ENCODE assay signal across 8 cellular contexts in the genomic region with DNA sequence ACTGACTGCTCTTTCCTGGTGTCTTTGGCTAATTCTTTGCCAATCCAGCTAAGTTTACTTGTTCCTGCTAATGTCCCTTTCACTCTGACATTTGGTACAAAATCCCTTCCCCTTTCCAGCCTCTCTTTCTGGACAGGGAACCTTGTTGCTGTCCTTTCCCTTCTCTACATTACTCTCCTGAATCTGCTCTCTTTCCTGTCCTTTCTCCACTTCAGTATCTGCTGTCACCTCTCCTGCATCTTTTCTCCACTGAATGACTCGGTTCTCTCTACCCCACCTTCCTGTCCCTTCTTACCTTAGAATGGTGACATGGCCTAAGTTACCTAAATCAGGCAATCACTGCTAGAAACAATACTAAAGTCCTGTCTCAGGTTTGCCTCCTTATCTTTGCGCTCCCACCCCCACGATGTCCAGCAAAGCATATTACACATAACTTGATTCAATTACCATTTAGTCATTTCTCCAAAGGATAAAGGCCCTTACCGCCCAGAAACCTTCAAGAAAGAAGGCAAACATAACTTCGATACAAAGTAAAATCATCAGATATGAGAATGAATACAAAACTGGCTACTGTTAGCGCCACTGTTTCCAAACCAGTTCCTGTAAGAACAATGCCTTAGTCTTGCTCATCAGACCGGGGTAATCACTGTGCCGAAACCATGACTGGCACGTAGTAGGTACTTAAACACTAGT. TPM values are rescaled to one million over a fixed set of nuclear protein-coding genes. Genes with fewer than 3 reads are reported as not detected.
DNase-seq lines count a peak whose midpoint lies in the region; TF ChIP-seq lines count a peak whose summit lies in the region.

No MANE protein-coding gene starts in this region.

- peak overlapping the region; percentile 84 for H3K4me3 Mint-ChIP-seq in activated T-cell treated with anti-CD3 and anti-CD28 coated beads, Interleukin-2, amount 50 U/mL, for 24 hours
- peak overlapping the region; percentile 90 for H3K4me3 Mint-ChIP-seq in activated naive CD8-positive, alpha-beta T cell

- intact Hi-C loops in thyroid gland (cut with DNase I), result no loop called here

- no peaks in the 10 kb centered on the region for H3K36me3 ChIP-seq in thyroid gland

- no peak for TF ChIP-seq POLR2A in thyroid gland (IDR thresholded peaks at IDR 0.05)

- peaks cover 56% of the 10 kb centered on the region for H3K4me1 Mint-ChIP-seq in activated T-cell treated with anti-CD3 and anti-CD28 coated beads, Interleukin-2, amount 50 U/mL, for 24 hours (ENCODE audit: low read depth)
- peaks cover 50% of the 10 kb centered on the region for H3K4me1 Mint-ChIP-seq in activated naive CD8-positive, alpha-beta T cell (ENCODE audit: low read depth)

- 4 to 5% methylated on average over 9 of the region's 9 CpGs for WGBS in thyroid gland, 2 donors

- H3K27ac Mint-ChIP-seq in activated T-cell treated with anti-CD3 and anti-CD28 coated beads, Interleukin-2, amount 50 U/mL, for 24 hours, result peak overlapping the region; percentile 89
- peak overlapping the region; percentile 78 for H3K27ac Mint-ChIP-seq in activated naive CD8-positive, alpha-beta T cell

- H3K36me3 Mint-ChIP-seq in activated T-cell treated with anti-CD3 and anti-CD28 coated beads, Interleukin-2, amount 50 U/mL, for 24 hours (ENCODE audit: low read depth), result peaks cover 30% of the 10 kb centered on the region
- peaks cover 4% of the 10 kb centered on the region for H3K36me3 Mint-ChIP-seq in activated naive CD8-positive, alpha-beta T cell

- DNase-seq in activated T-cell treated with anti-CD3 and anti-CD28 coated beads, Interleukin-2, amount 50 U/mL, for 24 hours, result no peak
- no peak for DNase-seq in activated T-cell treated with anti-CD3 and anti-CD28 coated beads, Interleukin-2, amount 50 U/mL, for 48 hours
- DNase-seq in kidney tubule cell (ENCODE audit: low spot score) (peak; percentile 6), thyroid gland (no peak), NCI-H2196 (lab: John Stamatoyannopoulos, UW; ENCODE audit: unreplicated experiment) (no peak), GM10266 (ENCODE audit: extremely low spot score) (no peak)
- DNase-seq in stimulated activated naive CD4-positive, alpha-beta T cell (lab: John Stamatoyannopoulos, UW), result no peak

- no peaks in the 10 kb centered on the region for H3K9me3 Mint-ChIP-seq in activated T-cell treated with anti-CD3 and anti-CD28 coated beads, Interleukin-2, amount 50 U/mL, for 24 hours
- H3K9me3 Mint-ChIP-seq in activated naive CD8-positive, alpha-beta T cell (ENCODE audit: low read depth), result no peaks in the 10 kb centered on the region

- TF ChIP-seq CTCF in thyroid gland (IDR thresholded peaks at IDR 0.05), result no peak
- no peak for TF ChIP-seq CTCF in GM10266 (IDR thresholded peaks at IDR 0.05; ENCODE audit: control insufficient read depth, insufficient read depth, low read depth, missing control alignments)

- H3K4me1 ChIP-seq in thyroid gland, result peaks cover 21 to 22% of the 10 kb centered on the region in 2 donors

- no peaks in the 10 kb centered on the region for H3K27me3 Mint-ChIP-seq in activated T-cell treated with anti-CD3 and anti-CD28 coated beads, Interleukin-2, amount 50 U/mL, for 24 hours
- H3K27me3 Mint-ChIP-seq in activated naive CD8-positive, alpha-beta T cell, result no peaks in the 10 kb centered on the region

- H3K4me3 ChIP-seq in thyroid gland (replicated peaks in 1 of 3), result peak overlapping the region; percentile 56 to 86 (median 72)

- no peaks in the 10 kb centered on the region for H3K27me3 ChIP-seq in thyroid gland

- peak overlapping the region in 1 of 3 donors; percentile 23 for H3K27ac ChIP-seq in thyroid gland

- H3K9me3 ChIP-seq in thyroid gland, result no peaks in the 10 kb centered on the region

RNA-seq across cellular contexts. Expression of a gene that starts 0.9 kb away (rescaled TPM):
- 10 to 100 TPM; 36.9 to 74.1 (median 49.6) TPM for total RNA-seq in thyroid gland
